19 cellular contexts compared by ENCODE assay signal in genomic region chr15:70783041-70783440, GRCh38. TPM values are rescaled to one million over a fixed set of nuclear protein-coding genes. Genes with fewer than 3 reads are reported as not detected.
DNase-seq lines count a peak whose midpoint lies in the region; ATAC-seq and TF ChIP-seq lines count a peak whose summit lies in the region.
"Had no signal": no experiment of that assay in that cellular context is flagged by ENCODE, and none has a peak within 500 bp of the region (broad histone marks: within the 10 kb centered on the region; RNA-seq: fewer than 3 reads in every experiment).

No MANE protein-coding gene starts in this region.

- peak overlapping the region; percentile 61 for H3K4me2 ChIP-seq in HCT116 (ENCODE audit: low read length)
- H3K4me2 ChIP-seq in PC-9 = peak overlapping the region; percentile 29
- peak overlapping the region; percentile 6 for H3K4me2 ChIP-seq in smooth muscle cell
- H3K4me2 ChIP-seq: BLaER1 had no signal

- 84% methylated on average over 3 of the region's 3 CpGs for WGBS in smooth muscle cell (ENCODE audit: low lambda C conversion rate)

- H3K9me2 ChIP-seq in HCT116 (ENCODE audit: insufficient read depth) (no peaks in the 10 kb centered on the region), PC-9 (ENCODE audit: insufficient read depth) (no peaks in the 10 kb centered on the region)

- H3K36me3 ChIP-seq in HCT116 (ENCODE audit: control insufficient read depth in 1 of 2, insufficient read depth in 2 of 2, low read length in 2 of 2) (no peaks in the 10 kb centered on the region), PC-9 (ENCODE audit: low read depth) (no peaks in the 10 kb centered on the region), smooth muscle cell (ENCODE audit: low read depth) (no peaks in the 10 kb centered on the region)
- H3K36me3 ChIP-seq: BLaER1 had no signal

- H4K20me1 ChIP-seq in HCT116 (ENCODE audit: insufficient read depth) (no peaks in the 10 kb centered on the region), PC-9 (ENCODE audit: insufficient read depth) (no peaks in the 10 kb centered on the region), smooth muscle cell (ENCODE audit: low read depth) (no peaks in the 10 kb centered on the region)
- H4K20me1 ChIP-seq: BLaER1 had no signal

- TF ChIP-seq CTCF in HCT116 (IDR thresholded peaks at IDR 0.05 in 2 of 3, conservative IDR thresholded peaks at IDR 0.05 in 1 of 3; ENCODE audit: borderline replicate concordance in 1 of 3, insufficient read depth in 1 of 3, low read depth in 2 of 3, low read length in 2 of 3) (no peak), PC-9 (conservative IDR thresholded peaks at IDR 0.05) (no peak), smooth muscle cell (IDR thresholded peaks at IDR 0.05; ENCODE audit: borderline replicate concordance, insufficient read depth, poor library complexity, severe bottlenecking) (no peak), RWPE1 (conservative IDR thresholded peaks at IDR 0.05; ENCODE audit: low read depth) (no peak)

- H2AFZ ChIP-seq in HCT116 (ENCODE audit: low read depth, low read length, poor library complexity, severe bottlenecking) = peak overlapping the region; percentile 95
- no peak overlapping the region for H2AFZ ChIP-seq in PC-9
- no peak overlapping the region for H2AFZ ChIP-seq in smooth muscle cell (ENCODE audit: low read depth)

- CTCF ChIA-PET in HCT116 (lab: Charles Lee) = interaction anchor here (0.9 to 1.2 kb wide), 4 partner anchors 9 to 60 kb away, joined by 3 to 4 read pairs (median 3); no protein-coding TSS in a partner anchor
- CTCF ChIA-PET in PC-9 (lab: Charles Lee) = interaction anchor here (0.7 to 1.2 kb wide), 2 partner anchors 20 to 42 kb away, joined by 4 to 8 read pairs; partner anchors contain the start of gene UACA
- CTCF ChIA-PET in RWPE1 (lab: Yijun Ruan, JAX) = interaction anchor here (0.6 to 0.7 kb wide), 3 partner anchors 22 to 712 kb away, joined by 3 read pairs; no protein-coding TSS in a partner anchor

- POLR2A ChIA-PET in HCT116 (lab: Charles Lee) = no interaction called here
- POLR2A ChIA-PET in PC-9 (lab: Charles Lee; ENCODE audit: unreplicated experiment) = no interaction called here
- POLR2A ChIA-PET in RWPE1 (lab: Yijun Ruan, JAX; ENCODE audit: low non-redundant PET) = no interaction called here

- ATAC-seq in HCT116 (peak; percentile 3; the same call in 1 of the 2 replicates), HG02852 (IDR thresholded peaks at IDR 0.05; ENCODE audit: unreplicated experiment) (no peak)

- intact Hi-C loops in HCT116 (cut with micrococcal nuclease) (no loop called here), PC-9 (cut with micrococcal nuclease; ENCODE audit: unreplicated experiment) (no loop called here), posterior cingulate gyrus (cut with DNase I) (no loop called here)

- no peak for TF ChIP-seq POLR2A in HCT116 (IDR thresholded peaks at IDR 0.05; ENCODE audit: borderline replicate concordance, extremely low read depth, insufficient read depth, insufficient read length)

- H3K9ac ChIP-seq in HCT116 (ENCODE audit: low read length) (no peak overlapping the region), smooth muscle cell (ENCODE audit: low read depth) (no peak overlapping the region)
- H3K9ac ChIP-seq: BLaER1 had no signal

- no TSS peak for BruUV-seq in HCT116 (replicated peaks; lab: Mats Ljungman, UMichigan)
- BruUV-seq in PC-9 (replicated peaks; lab: Mats Ljungman, UMichigan) = no TSS peak

- H3K27ac ChIP-seq in HCT116 (ENCODE audit: low read depth, low read length) (no peak overlapping the region; the same call in 1 of the 2 replicates), PC-9 (peak overlapping the region; percentile 37), smooth muscle cell (ENCODE audit: low read depth) (peak overlapping the region; percentile 32), RWPE1 (no peak overlapping the region)
- H3K27ac ChIP-seq: BLaER1, SK-N-MC had no signal

- H3K9me3 ChIP-seq in HCT116 (ENCODE audit: control insufficient read depth in 1 of 2, insufficient read depth in 1 of 2, low read depth in 1 of 2, low read length in 2 of 2) (no peaks in the 10 kb centered on the region), PC-9 (ENCODE audit: insufficient read depth, low read depth) (no peaks in the 10 kb centered on the region), smooth muscle cell (replicated peaks; ENCODE audit: low read depth) (no peaks in the 10 kb centered on the region)
- H3K9me3 ChIP-seq: BLaER1 had no signal

- H3K4me1 ChIP-seq in HCT116 (ENCODE audit: control insufficient read depth in 1 of 2, insufficient read depth in 2 of 2, low read length in 2 of 2) (peaks cover 12 to 53% of the 10 kb centered on the region in 2 experiments), PC-9 (replicated peaks; ENCODE audit: insufficient read depth) (peaks cover 52% of the 10 kb centered on the region), smooth muscle cell (ENCODE audit: low read depth) (peaks cover 11% of the 10 kb centered on the region)

- H3K4me3 ChIP-seq in HCT116 (replicated peaks in 1 of 2; ENCODE audit: low read depth in 1 of 2, low read length in 2 of 2) (peak overlapping the region in 1 of 2 experiments; percentile 32; a peak in 1 of 4 replicates), PC-9 (no peak overlapping the region), smooth muscle cell (no peak overlapping the region)
- H3K4me3 ChIP-seq: BLaER1, SK-N-MC had no signal

- no peak for DNase-seq in HCT116 (ENCODE audit: low read depth, low spot score)
- no peak for DNase-seq in PC-9
- peak; percentile 59 for DNase-seq in kidney tubule cell (ENCODE audit: low spot score)
- DNase-seq in smooth muscle cell (lab: John Stamatoyannopoulos, UW; ENCODE audit: unreplicated experiment) = no peak
- no peak for DNase-seq in RWPE1 (ENCODE audit: low spot score)
- no peak for DNase-seq in posterior cingulate gyrus
- DNase-seq: CD4-positive, alpha-beta T cell; COR-L47; DND-41; KG1; NCI-H1092; NCI-H1436; NCI-H1930; NCI-H510A treated with DMSO at 0.1 percent for 48 hours; NCI-H774; SHP77 treated with DMSO at 0.1 percent for 48 hours had no signal

- peaks cover 27% of the 10 kb centered on the region for H3F3A ChIP-seq in PC-9 (ENCODE audit: insufficient read depth, low read depth)
- H3F3A ChIP-seq in smooth muscle cell (ENCODE audit: low read depth) = peaks cover 22% of the 10 kb centered on the region

- RAD21 ChIA-PET in HCT116 (lab: Charles Lee; ENCODE audit: low non-redundant PET in 1 of 2, low total read pairs in 2 of 2, uncharacterized antibody in 2 of 2, unreplicated experiment in 2 of 2) = interaction anchor here in 1 of 2 experiments (0.7 kb wide), 1 partner anchor 8 kb away, joined by 3 read pairs; no protein-coding TSS in a partner anchor

- TF ChIP-seq RAD21 in HCT116 (IDR thresholded peaks at IDR 0.05; ENCODE audit: low read depth) = no peak

- H3K27me3 ChIP-seq in HCT116 (ENCODE audit: insufficient read depth, low read length) (no peaks in the 10 kb centered on the region), PC-9 (ENCODE audit: insufficient read depth, low read depth) (no peaks in the 10 kb centered on the region), smooth muscle cell (ENCODE audit: low read depth) (no peaks in the 10 kb centered on the region)
- H3K27me3 ChIP-seq: BLaER1 had no signal

- H3K79me2 ChIP-seq in HCT116 (ENCODE audit: insufficient read depth, low read length) = no peaks in the 10 kb centered on the region
- no peaks in the 10 kb centered on the region for H3K79me2 ChIP-seq in PC-9 (ENCODE audit: low read depth)
- no peaks in the 10 kb centered on the region for H3K79me2 ChIP-seq in smooth muscle cell (ENCODE audit: low read depth)

TF ChIP-seq in HCT116, 20 proteins besides CTCF, POLR2A, EP300 and RAD21:
- no peak for TF ChIP-seq YY1 (IDR thresholded peaks at IDR 0.05; ENCODE audit: extremely low read depth, insufficient replicate concordance, low read depth, low read length)
- no peak for TF ChIP-seq CEBPB (IDR thresholded peaks at IDR 0.05; ENCODE audit: low read depth)
- TF ChIP-seq ZBTB33 (IDR thresholded peaks at IDR 0.05; ENCODE audit: extremely low read depth, insufficient replicate concordance, low read length) = no peak
- no peak for TF ChIP-seq EZH2phosphoT487 (IDR thresholded peaks at IDR 0.05; ENCODE audit: borderline replicate concordance)
- no peak for TF ChIP-seq TCF7L2 (IDR thresholded peaks at IDR 0.05; ENCODE audit: borderline replicate concordance, extremely low read depth, insufficient read depth, insufficient read length)
- no peak for TF ChIP-seq JUND (IDR thresholded peaks at IDR 0.05)
- TF ChIP-seq SIN3A (IDR thresholded peaks at IDR 0.05; ENCODE audit: low read depth) = no peak
- TF ChIP-seq ZNF274 (IDR thresholded peaks at IDR 0.05; ENCODE audit: low read depth, low read length) = no peak
- TF ChIP-seq, protein P1, sequence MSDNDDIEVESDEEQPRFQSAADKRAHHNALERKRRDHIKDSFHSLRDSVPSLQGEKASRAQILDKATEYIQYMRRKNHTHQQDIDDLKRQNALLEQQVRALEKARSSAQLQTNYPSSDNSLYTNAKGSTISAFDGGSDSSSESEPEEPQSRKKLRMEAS (IDR thresholded peaks at IDR 0.05) = no peak
- no peak for TF ChIP-seq EGR1 (IDR thresholded peaks at IDR 0.05; ENCODE audit: low read depth)
- TF ChIP-seq SP1 (IDR thresholded peaks at IDR 0.05; ENCODE audit: low read depth) = no peak; the same call in 1 of the 2 replicates

RNA-seq across cellular contexts. Expression of gene UACA, which starts 19.7 kb away (rescaled TPM):
- total RNA-seq in HCT116 (2021; ENCODE audit: unreplicated experiment) = 47.4 TPM
- polyA plus RNA-seq in HCT116 (2012) = 54.6 and 59.5 TPM in 2 replicates
- 59.9 and 64.5 TPM in 2 replicates for total RNA-seq in PC-9 (2021)
- 109 and 121 TPM in 2 replicates for total RNA-seq in smooth muscle cell
- 147 and 153 TPM in 2 replicates for polyA plus RNA-seq in smooth muscle cell

Comparison
In these comparisons a context has a peak if more than half of its experiments do, and no peak if none do; other contexts are left out.
1. H3K27ac ChIP-seq: peak in PC-9 (single experiment) and smooth muscle cell (single experiment); none in HCT116 (single experiment) and RWPE1 (single experiment).
2. H3K4me2 ChIP-seq: peak in every context shown above with its lines; median percentile 61 in HCT116; 29 in PC-9; 6 in smooth muscle cell.